In genomic region chr7:147013820-147014219, GRCh38 we compare ENCODE assay signal across 34 cellular contexts.
A peak's percentile ranks its signal among the peaks of the same experiment; 100 is the strongest.
DNase-seq lines count a peak whose midpoint lies in the region; ATAC-seq, FAIRE-seq and TF ChIP-seq lines count a peak whose summit lies in the region.
"Had no signal": no experiment of that assay in that cellular context is flagged by ENCODE, and none has a peak within 500 bp of the region (broad histone marks: within the 10 kb centered on the region; RNA-seq: fewer than 3 reads in every experiment).

No MANE protein-coding gene starts in this region.

- no peaks in the 10 kb centered on the region for H3K9me2 ChIP-seq in hepatocyte (replicated peaks; ENCODE audit: insufficient read depth)

- no peak for TF ChIP-seq CTCF in choroid plexus epithelial cell (conservative IDR thresholded peaks at IDR 0.05; ENCODE audit: low read depth, low read length)
- no peak for TF ChIP-seq CTCF in hepatocyte (IDR thresholded peaks at IDR 0.05; ENCODE audit: poor library complexity)
- TF ChIP-seq CTCF in BE2C (IDR thresholded peaks at IDR 0.05; ENCODE audit: low read depth, low read length), result no peak

- H3K27me3 ChIP-seq in hepatocyte (no peaks in the 10 kb centered on the region), BE2C (no peaks in the 10 kb centered on the region)
- H3K27me3 ChIP-seq: colonic mucosa, suprapubic skin, upper lobe of right lung had no signal

- H3K36me3 ChIP-seq in SK-N-MC (ENCODE audit: insufficient read depth, low read length) (no peaks in the 10 kb centered on the region), hepatocyte (replicated peaks; ENCODE audit: insufficient read depth, low read depth) (no peaks in the 10 kb centered on the region), BE2C (no peaks in the 10 kb centered on the region)
- H3K36me3 ChIP-seq: colonic mucosa, suprapubic skin, upper lobe of right lung had no signal

- no peaks in the 10 kb centered on the region for H3K79me2 ChIP-seq in hepatocyte

- no peaks in the 10 kb centered on the region for H3K4me1 ChIP-seq in hepatocyte (ENCODE audit: insufficient read depth)
- H3K4me1 ChIP-seq in BE2C, result no peaks in the 10 kb centered on the region
- H3K4me1 ChIP-seq: colonic mucosa, suprapubic skin, upper lobe of right lung had no signal

- H3K27me3 Mint-ChIP-seq in activated naive CD8-positive, alpha-beta T cell treated with anti-CD3 and anti-CD28 coated beads for 36 hours, result no peaks in the 10 kb centered on the region
- H3K27me3 Mint-ChIP-seq: effector memory CD8-positive, alpha-beta T cell; memory B cell had no signal

- ATAC-seq in left ventricle myocardium superior (peak; percentile 15), Right ventricle myocardium superior (ENCODE audit: poor library complexity) (no peak)
- ATAC-seq: effector memory CD8-positive, alpha-beta T cell; left colon; sciatic nerve; stimulated activated effector memory CD8-positive, alpha-beta T cell treated with anti-CD3 and anti-CD28 coated beads, Interleukin-12 subunit alpha, Interleukin-12 subunit beta, amount 100 ng/mL, for 72 hours; upper lobe of right lung had no signal

- no peaks in the 10 kb centered on the region for H3K4me1 Mint-ChIP-seq in activated naive CD8-positive, alpha-beta T cell treated with anti-CD3 and anti-CD28 coated beads for 36 hours
- H3K4me1 Mint-ChIP-seq: memory B cell; neural crest cell; stimulated activated effector memory CD8-positive, alpha-beta T cell treated with anti-CD3 and anti-CD28 coated beads, Interleukin-12 subunit alpha, Interleukin-12 subunit beta, amount 100 ng/mL, for 72 hours had no signal

- DNase-seq in left ventricle myocardium superior, result no peak
- DNase-seq in Right ventricle myocardium superior, result no peak
- no peak for DNase-seq in SK-N-MC (ENCODE audit: low read depth, low spot score)
- peak; percentile 75 for DNase-seq in choroid plexus epithelial cell (ENCODE audit: low read depth)
- peak; percentile 1 for DNase-seq in urothelium cell line (ENCODE audit: low spot score)
- no peak for DNase-seq in hepatocyte (ENCODE audit: low spot score)
- DNase-seq in activated naive CD8-positive, alpha-beta T cell treated with anti-CD3 and anti-CD28 coated beads for 36 hours, result no peak
- no peak for DNase-seq in BE2C
- DNase-seq: activated CD4-positive, alpha-beta T cell treated with anti-CD3 and anti-CD28 coated beads for 4 hours; activated CD8-positive, alpha-beta memory T cell treated with anti-CD3 and anti-CD28 coated beads for 24 hours; activated effector memory CD4-positive, alpha-beta T cell treated with Interleukin-2 at 50 U/mL for 16 hours; C1 segment of cervical spinal cord; colonic mucosa; COR-L47; DMS53; effector memory CD8-positive, alpha-beta T cell; erythroblast; GDM1; left colon; NCI-H1092; NCI-H1930; NCI-H524 treated with DMSO at 0.1 percent for 48 hours; posterior cingulate gyrus; stimulated activated CD4-positive, alpha-beta T cell treated with anti-CD3 and anti-CD28 coated beads, Interleukin-12 subunit alpha, Interleukin-12 subunit beta, amount 100 ng/mL, for 4 hours; stimulated activated CD4-positive, alpha-beta T cell treated with anti-CD3 and anti-CD28 coated beads, Interleukin-4, amount 100 ng/mL, for 24 hours; upper lobe of right lung had no signal

- H3K27ac Mint-ChIP-seq in activated naive CD8-positive, alpha-beta T cell treated with anti-CD3 and anti-CD28 coated beads for 36 hours, result no peak overlapping the region
- H3K27ac Mint-ChIP-seq: effector memory CD8-positive, alpha-beta T cell; memory B cell; stimulated activated effector memory CD8-positive, alpha-beta T cell treated with anti-CD3 and anti-CD28 coated beads, Interleukin-12 subunit alpha, Interleukin-12 subunit beta, amount 100 ng/mL, for 72 hours had no signal

- H3K9me3 Mint-ChIP-seq in activated naive CD8-positive, alpha-beta T cell treated with anti-CD3 and anti-CD28 coated beads for 36 hours, result no peaks in the 10 kb centered on the region
- H3K9me3 Mint-ChIP-seq: neural crest cell had no signal

- H3K4me3 Mint-ChIP-seq in activated naive CD8-positive, alpha-beta T cell treated with anti-CD3 and anti-CD28 coated beads for 36 hours, result no peak overlapping the region
- H3K4me3 Mint-ChIP-seq: effector memory CD8-positive, alpha-beta T cell; memory B cell; neural crest cell; stimulated activated effector memory CD8-positive, alpha-beta T cell treated with anti-CD3 and anti-CD28 coated beads, Interleukin-12 subunit alpha, Interleukin-12 subunit beta, amount 100 ng/mL, for 72 hours had no signal

- H3K27ac ChIP-seq in SK-N-MC (0 out of 2 replicates have a peak overlapping the region, but pooled peaks have one; percentile 23), hepatocyte (no peak overlapping the region)
- H3K27ac ChIP-seq: colonic mucosa, suprapubic skin, upper lobe of right lung, VCaP had no signal

- FAIRE-seq in urothelium cell line (lab: Jason Lieb, UNC), result no peak
- FAIRE-seq: frontal cortex, H1 had no signal

- WGBS in hepatocyte (ENCODE audit: low lambda C conversion rate, missing lambda C conversion rate), result 89% methylated on average over 2 of the region's 2 CpGs

- no peak overlapping the region for H3K4me3 ChIP-seq in SK-N-MC
- H3K4me3 ChIP-seq in choroid plexus epithelial cell (ENCODE audit: low read depth, low read length), result no peak overlapping the region
- H3K4me3 ChIP-seq in hepatocyte, result no peak overlapping the region
- H3K4me3 ChIP-seq in BE2C (ENCODE audit: low read depth, low read length), result no peak overlapping the region
- H3K4me3 ChIP-seq: colonic mucosa, suprapubic skin, upper lobe of right lung had no signal

- intact Hi-C loops in left ventricle myocardium superior (cut with micrococcal nuclease) (no loop called here), Right ventricle myocardium superior (cut with DNase I) (no loop called here)

- H3K36me3 Mint-ChIP-seq in activated naive CD8-positive, alpha-beta T cell treated with anti-CD3 and anti-CD28 coated beads for 36 hours, result no peaks in the 10 kb centered on the region
- H3K36me3 Mint-ChIP-seq: memory B cell; stimulated activated effector memory CD8-positive, alpha-beta T cell treated with anti-CD3 and anti-CD28 coated beads, Interleukin-12 subunit alpha, Interleukin-12 subunit beta, amount 100 ng/mL, for 72 hours had no signal

- no peaks in the 10 kb centered on the region for H4K20me1 ChIP-seq in hepatocyte (ENCODE audit: insufficient read depth, poor library complexity, severe bottlenecking)

- H3K9ac ChIP-seq in SK-N-MC (ENCODE audit: insufficient read length), result no peak overlapping the region

- no peak overlapping the region for H3K4me2 ChIP-seq in hepatocyte

- no peak overlapping the region for H2AFZ ChIP-seq in hepatocyte

- H3K9me3 ChIP-seq in SK-N-MC (ENCODE audit: low read depth, low read length) (no peaks in the 10 kb centered on the region), hepatocyte (ENCODE audit: low read depth) (no peaks in the 10 kb centered on the region), BE2C (no peaks in the 10 kb centered on the region)
- H3K9me3 ChIP-seq: colonic mucosa, suprapubic skin, upper lobe of right lung had no signal

Comparison
In these comparisons a context has a peak if more than half of its experiments do, and no peak if none do; other contexts are left out.
1. DNase-seq: peak in choroid plexus epithelial cell (single experiment) and urothelium cell line (single experiment); none in left ventricle myocardium superior (single experiment), Right ventricle myocardium superior (single experiment), SK-N-MC (single experiment), hepatocyte (single experiment), activated naive CD8-positive, alpha-beta T cell treated with anti-CD3 and anti-CD28 coated beads for 36 hours (single experiment) and BE2C (single experiment).